ENCODE assay signal across 8 cellular contexts in genomic region chr22:22720724-22721261, GRCh38.
DNase-seq lines count a peak whose midpoint lies in the region; ATAC-seq and TF ChIP-seq lines count a peak whose summit lies in the region.

No MANE protein-coding gene starts in this region.

- no peak overlapping the region for H3K56ac ChIP-seq in mesendoderm (ENCODE audit: low read length)

- H3K4me3 Mint-ChIP-seq in chondrocyte (ENCODE audit: unreplicated experiment), result no peak overlapping the region

- TF ChIP-seq CTCF in GM10266 (IDR thresholded peaks at IDR 0.05; ENCODE audit: control insufficient read depth, insufficient read depth, low read depth, missing control alignments) (no peak), left ventricle myocardium inferior (IDR thresholded peaks at IDR 0.05; ENCODE audit: borderline replicate concordance) (no peak), chondrocyte (IDR thresholded peaks at IDR 0.05) (no peak)

- no peak overlapping the region for H3K4me2 ChIP-seq in mesendoderm (ENCODE audit: low read length)

- H3K79me2 ChIP-seq in mesendoderm (ENCODE audit: control insufficient read depth, insufficient read depth, low read length), result no peaks in the 10 kb centered on the region

- H3K18ac ChIP-seq in mesendoderm (ENCODE audit: low read length), result no peak overlapping the region

- no peak overlapping the region for H3K4me3 ChIP-seq in left ventricle myocardium inferior
- no peak overlapping the region for H3K4me3 ChIP-seq in mesendoderm (ENCODE audit: low read length)

- H3K27me3 ChIP-seq in left ventricle myocardium inferior (ENCODE audit: low read depth) (peaks cover 78% of the 10 kb centered on the region), mesendoderm (ENCODE audit: insufficient read depth, low read length, poor library complexity) (no peaks in the 10 kb centered on the region)

- peaks cover 35% of the 10 kb centered on the region for H3K27me3 Mint-ChIP-seq in chondrocyte (ENCODE audit: low read depth)

- peak; percentile 72 for ATAC-seq in GM21576 (IDR thresholded peaks at IDR 0.05; ENCODE audit: unreplicated experiment)

- H3K27ac ChIP-seq in left ventricle myocardium inferior (replicated peaks) (peak overlapping the region; percentile 8), mesendoderm (ENCODE audit: low read depth, low read length) (no peak overlapping the region)

- H2BK5ac ChIP-seq in mesendoderm (ENCODE audit: low read length), result no peak overlapping the region

- no peak overlapping the region for H4K8ac ChIP-seq in mesendoderm (ENCODE audit: low read depth, low read length)

- no peaks in the 10 kb centered on the region for H3K9me3 ChIP-seq in left ventricle myocardium inferior (replicated peaks)

- H3K36me3 ChIP-seq in left ventricle myocardium inferior (no peaks in the 10 kb centered on the region), mesendoderm (ENCODE audit: control insufficient read depth, insufficient read depth, low read length) (no peaks in the 10 kb centered on the region)

- no peaks in the 10 kb centered on the region for H3K36me3 Mint-ChIP-seq in chondrocyte (ENCODE audit: low read depth)

- DNase-seq in GM10266 (ENCODE audit: extremely low spot score) (peak; percentile 70), NOMO-1 (lab: John Stamatoyannopoulos, UW; ENCODE audit: unreplicated experiment in 2 of 2) (peak; percentile 24 to 75), left ventricle myocardium inferior (no peak), chondrocyte (ENCODE audit: low spot score) (no peak), mesendoderm (no peak), OCI-M1 (lab: John Stamatoyannopoulos, UW) (no peak), NCI-H1417 (lab: John Stamatoyannopoulos, UW) (no peak)

- H3K79me1 ChIP-seq in mesendoderm (ENCODE audit: low read length), result no peaks in the 10 kb centered on the region

- WGBS in mesendoderm (ENCODE audit: extremely low coverage, insufficient coverage, low lambda C conversion rate), result no CpG with 5 or more reads among the region's 6 CpGs

- H3K9ac ChIP-seq in mesendoderm (ENCODE audit: low read length), result no peak overlapping the region

- H2BK120ac ChIP-seq in mesendoderm (ENCODE audit: low read depth, low read length), result no peak overlapping the region

- H4K5ac ChIP-seq in mesendoderm (ENCODE audit: low read length), result no peak overlapping the region

- intact Hi-C loops in left ventricle myocardium inferior (cut with micrococcal nuclease), result no loop called here

- no peak overlapping the region for H3K27ac Mint-ChIP-seq in chondrocyte (ENCODE audit: unreplicated experiment)

- no peak overlapping the region for H2AK5ac ChIP-seq in mesendoderm (ENCODE audit: low read length)

- no peak overlapping the region for H3K4ac ChIP-seq in mesendoderm (ENCODE audit: low read depth, low read length)

- peaks cover 9% of the 10 kb centered on the region for H3K4me1 Mint-ChIP-seq in chondrocyte (ENCODE audit: low read depth)

- H3K23ac ChIP-seq in mesendoderm (ENCODE audit: low read length), result no peak overlapping the region

- no peak overlapping the region for H2BK15ac ChIP-seq in mesendoderm (replicated peaks; ENCODE audit: low read depth)

- H3K4me1 ChIP-seq in left ventricle myocardium inferior (no peaks in the 10 kb centered on the region), mesendoderm (ENCODE audit: control insufficient read depth, low read depth, low read length) (no peaks in the 10 kb centered on the region)

- no peaks in the 10 kb centered on the region for H3K9me3 Mint-ChIP-seq in chondrocyte (ENCODE audit: low read depth)

Comparison
In these comparisons a context has a peak if more than half of its experiments do, and no peak if none do; other contexts are left out.
1. DNase-seq: peak in GM10266 (single experiment) and NOMO-1 (2 of 2); none in left ventricle myocardium inferior (single experiment), chondrocyte (single experiment), mesendoderm (single experiment), OCI-M1 (single experiment) and NCI-H1417 (0 of 3).